In the genomic region with DNA sequence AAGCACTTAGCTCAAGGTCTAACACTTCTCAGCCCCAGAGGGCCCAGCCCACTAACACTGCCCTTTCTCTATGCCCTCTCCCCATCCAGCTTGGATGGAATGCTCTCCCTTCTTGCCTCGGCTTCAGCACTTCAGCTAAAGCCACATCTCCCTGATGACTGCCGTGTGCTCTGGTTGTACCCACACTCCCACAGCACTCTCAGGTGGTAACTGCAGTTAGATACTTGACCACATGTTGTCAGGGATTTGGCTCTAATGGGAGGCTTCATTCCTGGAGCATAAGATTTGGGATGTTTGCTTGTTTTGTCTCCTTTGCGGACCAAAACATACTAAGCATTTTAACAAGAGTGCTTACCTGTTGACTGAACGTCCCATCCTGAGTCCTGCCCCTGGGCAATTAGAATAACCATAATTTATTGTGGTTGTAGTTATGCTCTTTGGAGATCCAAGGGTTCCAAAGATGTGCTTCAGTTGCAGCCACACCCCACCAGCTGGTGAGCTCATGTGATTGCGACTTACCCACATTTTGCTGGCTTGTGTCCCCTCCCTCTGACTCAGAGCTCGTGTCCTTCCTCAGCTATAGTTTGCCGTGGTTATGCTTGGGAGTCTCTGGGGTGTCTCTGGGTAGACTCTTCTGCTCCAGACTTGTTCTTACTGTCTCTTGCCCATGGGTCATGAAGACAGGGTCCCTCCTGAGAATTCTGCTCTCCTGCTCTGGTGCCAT, we compare ENCODE assay signal across 1 cellular context.
TF ChIP-seq lines count a peak whose summit lies in the region.

No MANE protein-coding gene starts in this region.

TF ChIP-seq in H1, 55 proteins besides CTCF, POLR2A, EP300 and RAD21 (continued from another document):
- TF ChIP-seq, protein P1, sequence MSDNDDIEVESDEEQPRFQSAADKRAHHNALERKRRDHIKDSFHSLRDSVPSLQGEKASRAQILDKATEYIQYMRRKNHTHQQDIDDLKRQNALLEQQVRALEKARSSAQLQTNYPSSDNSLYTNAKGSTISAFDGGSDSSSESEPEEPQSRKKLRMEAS (IDR thresholded peaks at IDR 0.05) = no peak
- no peak for TF ChIP-seq CEBPB (IDR thresholded peaks at IDR 0.05; ENCODE audit: low read depth, low read length)
